8 cellular contexts compared by ENCODE assay signal in the genomic region with DNA sequence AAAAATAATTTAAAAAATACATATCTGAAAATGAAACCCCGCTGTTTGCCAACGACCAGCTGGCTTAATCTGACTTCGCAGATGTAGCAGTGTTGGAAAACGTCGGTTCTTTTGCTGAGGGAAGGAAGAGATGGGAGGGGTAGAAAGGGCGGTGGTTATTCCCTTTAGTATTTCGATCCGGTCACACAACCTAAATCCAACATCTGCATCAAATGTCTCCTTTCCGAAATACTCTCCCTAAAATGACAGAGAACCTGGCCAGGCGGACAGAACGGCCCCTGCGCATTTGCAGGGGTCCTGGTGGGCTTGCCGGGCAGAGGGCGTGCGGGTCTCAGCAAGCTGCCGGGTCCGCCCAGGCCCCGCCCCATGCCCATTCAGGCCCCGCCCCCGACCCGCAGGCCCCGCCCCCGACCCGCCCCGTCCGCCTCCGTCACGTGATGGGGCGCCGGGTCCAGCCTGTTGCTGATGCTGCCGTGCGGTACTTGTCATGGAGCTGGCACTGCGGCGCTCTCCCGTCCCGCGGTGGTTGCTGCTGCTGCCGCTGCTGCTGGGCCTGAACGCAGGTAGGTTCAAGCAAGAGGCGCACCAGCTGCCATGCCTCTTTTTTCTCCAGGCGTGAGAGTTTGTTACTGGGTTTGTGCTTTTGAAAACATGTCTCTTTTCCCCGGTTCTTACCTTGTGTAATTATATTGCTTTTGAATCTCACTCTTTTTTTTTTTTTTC. TPM values are rescaled to one million over a fixed set of nuclear protein-coding genes. Genes with fewer than 3 reads are reported as not detected.
DNase-seq lines count a peak whose midpoint lies in the region; ATAC-seq and TF ChIP-seq lines count a peak whose summit lies in the region.

A gene with protein sequence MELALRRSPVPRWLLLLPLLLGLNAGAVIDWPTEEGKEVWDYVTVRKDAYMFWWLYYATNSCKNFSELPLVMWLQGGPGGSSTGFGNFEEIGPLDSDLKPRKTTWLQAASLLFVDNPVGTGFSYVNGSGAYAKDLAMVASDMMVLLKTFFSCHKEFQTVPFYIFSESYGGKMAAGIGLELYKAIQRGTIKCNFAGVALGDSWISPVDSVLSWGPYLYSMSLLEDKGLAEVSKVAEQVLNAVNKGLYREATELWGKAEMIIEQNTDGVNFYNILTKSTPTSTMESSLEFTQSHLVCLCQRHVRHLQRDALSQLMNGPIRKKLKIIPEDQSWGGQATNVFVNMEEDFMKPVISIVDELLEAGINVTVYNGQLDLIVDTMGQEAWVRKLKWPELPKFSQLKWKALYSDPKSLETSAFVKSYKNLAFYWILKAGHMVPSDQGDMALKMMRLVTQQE (plus strand): TSS at position 459 of the 723 bp plus-strand sequence. CDS start 29 bp downstream, at position 488.

- H3K36me3 Mint-ChIP-seq in activated CD4-positive, alpha-beta memory T cell treated with anti-CD3 and anti-CD28 coated beads for 36 hours, result peaks cover 2% of the 10 kb centered on the region

- peak within 1 kb of the TSS; percentile 51 for H3K27ac ChIP-seq in lower lobe of right lung

- CTCF ChIA-PET in activated CD4-positive, alpha-beta memory T cell treated with anti-CD3 and anti-CD28 coated beads for 36 hours (lab: Charles Lee), result interaction anchor here (0.7 to 2.1 kb wide), 5 partner anchors 13 to 464 kb away, joined by 3 to 6 read pairs (median 4); no protein-coding TSS in a partner anchor

- peak within 1 kb of the TSS; percentile 59 for H3K4me3 ChIP-seq in lower lobe of right lung

- TF ChIP-seq CTCF in lower lobe of right lung (IDR thresholded peaks at IDR 0.05), result no peak

- peak within 1 kb of the TSS; percentile 77 for H3K27ac Mint-ChIP-seq in activated CD4-positive, alpha-beta memory T cell treated with anti-CD3 and anti-CD28 coated beads for 36 hours

- H3K4me1 ChIP-seq in lower lobe of right lung, result peaks cover 26% of the 10 kb centered on the region

- POLR2A ChIA-PET in activated CD4-positive, alpha-beta memory T cell treated with anti-CD3 and anti-CD28 coated beads for 36 hours (lab: Charles Lee), result interaction anchor here (0.6 to 1.5 kb wide), 6 partner anchors 9 to 144 kb away, joined by 3 to 6 read pairs (median 3); a partner anchor contains a TSS

- H3K9me3 ChIP-seq in lower lobe of right lung, result no peaks in the 10 kb centered on the region

- ATAC-seq in HG03460 (IDR thresholded peaks at IDR 0.05; ENCODE audit: unreplicated experiment) (peak; percentile 77), lower lobe of right lung (peak; percentile 98 to 99)

- DNase-seq in AML-193 (lab: John Stamatoyannopoulos, UW) (peak; percentile 72 to 84), GM19238 (ENCODE audit: insufficient read length, low spot score) (peak; percentile 85), NCI-H69 (lab: John Stamatoyannopoulos, UW) (peak; percentile 94), ecto neural progenitor cell (ENCODE audit: low spot score) (peak; percentile 97), lower lobe of right lung (peak; percentile 90)
- peak; percentile 89 for DNase-seq in activated CD4-positive, alpha-beta memory T cell treated with anti-CD3 and anti-CD28 coated beads for 36 hours
- DNase-seq in stimulated activated CD4-positive, alpha-beta T cell treated with anti-CD3 and anti-CD28 coated beads, TNF-alpha, amount 100 ng/mL, for 1 hour (ENCODE audit: low read depth in 3 of 3, low spot score in 1 of 3), result peak; percentile 58 to 70 (median 65)

- H3K4me3 Mint-ChIP-seq in activated CD4-positive, alpha-beta memory T cell treated with anti-CD3 and anti-CD28 coated beads for 36 hours, result peak within 1 kb of the TSS; percentile 94

- no peaks in the 10 kb centered on the region for H3K27me3 ChIP-seq in lower lobe of right lung (ENCODE audit: low read depth)

- peaks cover 9% of the 10 kb centered on the region for H3K36me3 ChIP-seq in lower lobe of right lung

- H3K4me1 Mint-ChIP-seq in activated CD4-positive, alpha-beta memory T cell treated with anti-CD3 and anti-CD28 coated beads for 36 hours (ENCODE audit: low read depth), result peaks cover 18% of the 10 kb centered on the region

- intact Hi-C loops in activated CD4-positive, alpha-beta memory T cell treated with anti-CD3 and anti-CD28 coated beads for 36 hours (cut with micrococcal nuclease), result loop anchor here (1.0 to 5.0 kb wide), 3 partner anchors 17 to 107 kb away; a partner anchor contains a TSS
- intact Hi-C loops in lower lobe of right lung (cut with DNase I), result no loop called here

- no peaks in the 10 kb centered on the region for H3K27me3 Mint-ChIP-seq in activated CD4-positive, alpha-beta memory T cell treated with anti-CD3 and anti-CD28 coated beads for 36 hours

- H3K9me3 Mint-ChIP-seq in activated CD4-positive, alpha-beta memory T cell treated with anti-CD3 and anti-CD28 coated beads for 36 hours, result no peaks in the 10 kb centered on the region

RNA-seq across cellular contexts. Expression of the gene that starts here (rescaled TPM):
- total RNA-seq in activated CD4-positive, alpha-beta memory T cell treated with anti-CD3 and anti-CD28 coated beads for 36 hours, result 10 to 100 TPM; 17.9 to 24.9 TPM
- 210 TPM for total RNA-seq in lower lobe of right lung

Comparison
In these comparisons a context has a peak if more than half of its experiments do, and no peak if none do; other contexts are left out.
1. Peak in every context shown above with its lines: DNase-seq, ATAC-seq, H3K4me3 ChIP-seq and H3K27ac ChIP-seq.